8 cellular contexts compared by ENCODE assay signal in the genomic region with DNA sequence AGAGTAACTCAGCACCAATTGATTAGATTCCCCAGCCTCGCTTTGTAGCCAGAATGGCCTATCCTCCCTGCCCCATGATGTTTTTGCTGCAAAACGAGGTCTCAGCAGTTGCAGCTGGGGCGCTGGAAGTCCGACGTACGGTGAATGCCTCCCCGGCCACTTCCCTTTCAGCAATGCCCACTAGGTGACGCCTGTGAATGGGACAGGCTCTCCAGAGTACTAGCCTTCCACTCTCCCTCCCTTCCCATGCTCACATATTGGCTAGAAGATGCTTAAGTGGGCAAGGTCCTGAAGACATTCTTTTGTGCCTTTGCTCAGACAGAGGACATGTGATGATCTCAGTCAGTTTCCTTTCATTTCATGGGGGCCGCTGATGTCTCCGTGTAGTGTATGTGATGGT. TPM values are rescaled to one million over a fixed set of nuclear protein-coding genes. Genes with fewer than 3 reads are reported as not detected.
DNase-seq lines count a peak whose midpoint lies in the region; ATAC-seq and TF ChIP-seq lines count a peak whose summit lies in the region.

No MANE protein-coding gene starts in this region.

- H3K4me3 ChIP-seq in Panc1 (ENCODE audit: low read depth in 2 of 2, low read length in 2 of 2) (no peak overlapping the region), stomach (no peak overlapping the region), coronary artery (no peak overlapping the region)

- TF ChIP-seq POLR2A in stomach (IDR thresholded peaks at IDR 0.05), result no peak

- TF ChIP-seq CTCF in Panc1 (IDR thresholded peaks at IDR 0.05) (peak; percentile 48), stomach (IDR thresholded peaks at IDR 0.05) (peak in 5 of 7 experiments; percentile 22 to 49 (median 43)), coronary artery (IDR thresholded peaks at IDR 0.05) (no peak)

- DNase-seq in NCI-H524 (lab: John Stamatoyannopoulos, UW), result peak; percentile 46 to 48
- no peak for DNase-seq in NCI-H524 treated with DMSO at 0.1 percent for 48 hours (lab: John Stamatoyannopoulos, UW)
- DNase-seq in Panc1 (ENCODE audit: low read depth, low spot score), result no peak
- peak; percentile 50 for DNase-seq in left ventricle myocardium superior
- DNase-seq in stomach, result peak; percentile 56
- DNase-seq in amniotic stem cell (lab: John Stamatoyannopoulos, UW), result no peak
- DNase-seq in coronary artery (ENCODE audit: low spot score), result no peak

- no peaks in the 10 kb centered on the region for H3K36me3 ChIP-seq in Panc1 (ENCODE audit: control insufficient read depth, insufficient read depth, low read length)
- no peaks in the 10 kb centered on the region for H3K36me3 ChIP-seq in stomach

- CTCF ChIA-PET in Panc1 (lab: Charles Lee), result no interaction called here

- H3K27ac ChIP-seq in Panc1 (ENCODE audit: low read length), result no peak overlapping the region
- H3K27ac ChIP-seq in stomach, result no peak overlapping the region
- H3K27ac ChIP-seq in coronary artery, result no peak overlapping the region

- no peak for TF ChIP-seq EP300 in stomach (IDR thresholded peaks at IDR 0.05)

- intact Hi-C loops in Panc1 (cut with micrococcal nuclease; ENCODE audit: unreplicated experiment) (no loop called here), left ventricle myocardium superior (cut with micrococcal nuclease) (no loop called here), stomach (cut with DNase I; ENCODE audit: low total_unique reads) (no loop called here)

- ATAC-seq in Panc1 (no peak; the same call in 1 of the 2 replicates), left ventricle myocardium superior (peak; percentile 90), HG02981 (IDR thresholded peaks at IDR 0.05; ENCODE audit: unreplicated experiment) (no peak)

- WGBS in stomach, 5 donors, result 19 to 22% (median 19%) methylated on average over 10 of the region's 10 CpGs

- no peaks in the 10 kb centered on the region for H3K4me1 ChIP-seq in Panc1 (ENCODE audit: control insufficient read depth, insufficient read depth, low read length)
- H3K4me1 ChIP-seq in stomach, result no peaks in the 10 kb centered on the region

- H3K27me3 ChIP-seq in Panc1 (ENCODE audit: control insufficient read depth, insufficient read depth, low read length) (no peaks in the 10 kb centered on the region), stomach (peaks cover 0 to 10% (median 0%) of the 10 kb centered on the region in 3 donors)

- BruUV-seq in Panc1 (replicated peaks; lab: Mats Ljungman, UMichigan), result no TSS peak

- POLR2A ChIA-PET in Panc1 (lab: Charles Lee), result no interaction called here

- H3K9me3 ChIP-seq in Panc1 (ENCODE audit: control insufficient read depth, insufficient read depth, low read depth, low read length), result no peaks in the 10 kb centered on the region
- peaks cover 0 to 6% (median 4%) of the 10 kb centered on the region in 4 donors for H3K9me3 ChIP-seq in stomach

- in situ Hi-C loops in Panc1 (cut with HindIII; ENCODE audit: low pct_unique_long_range_greater_than_20kb, low sequenced_read_pairs), result no loop called here

RNA-seq across cellular contexts. Expression of gene DMRT2, which starts 50.8 kb away (rescaled TPM):
- total RNA-seq in Panc1 (2021; ENCODE audit: unreplicated experiment) (not detected), left ventricle myocardium superior (0.12 TPM), stomach (10 to 100 TPM in 1 of 5 donors, 1 to 10 TPM in 1, not detected in 3; 2.3 to 23.2 TPM)
- not detected for polyA plus RNA-seq in Panc1 (2012; ENCODE audit: insufficient read length)
- polyA plus RNA-seq in stomach, result under 1 TPM in 1 of 3 donors, not detected in 2; 0.08 TPM

Comparison
In these comparisons a context has a peak if more than half of its experiments do, and no peak if none do; other contexts are left out.
1. DNase-seq: peak in NCI-H524 (2 of 2), left ventricle myocardium superior (single experiment) and stomach (single experiment); none in NCI-H524 treated with DMSO at 0.1 percent for 48 hours (single experiment), Panc1 (single experiment), amniotic stem cell (single experiment) and coronary artery (single experiment).